ENCODE assay signal across 1 cellular context in genomic region chr9:124852829-124853531, GRCh38.
TF ChIP-seq lines count a peak whose summit lies in the region.

A gene with protein sequence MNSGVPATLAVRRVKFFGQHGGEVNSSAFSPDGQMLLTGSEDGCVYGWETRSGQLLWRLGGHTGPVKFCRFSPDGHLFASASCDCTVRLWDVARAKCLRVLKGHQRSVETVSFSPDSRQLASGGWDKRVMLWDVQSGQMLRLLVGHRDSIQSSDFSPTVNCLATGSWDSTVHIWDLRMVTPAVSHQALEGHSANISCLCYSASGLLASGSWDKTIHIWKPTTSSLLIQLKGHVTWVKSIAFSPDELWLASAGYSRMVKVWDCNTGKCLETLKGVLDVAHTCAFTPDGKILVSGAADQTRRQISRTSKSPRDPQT (plus strand): TSS chr9:124853460. CDS start chr9:124853532, 72 bp downstream.

TF ChIP-seq in K562, 482 proteins besides CTCF, POLR2A, EP300 and RAD21 (continued from another document and continues in another):
- TF ChIP-seq ZNF445 (CRISPR knock-in tag; IDR thresholded peaks at IDR 0.05; ENCODE audit: low read depth) (no peak), ZNF197 (CRISPR knock-in tag; IDR thresholded peaks at IDR 0.05; ENCODE audit: low read depth) (no peak), YBX1 (IDR thresholded peaks at IDR 0.05) (no peak), SPI1 (IDR thresholded peaks at IDR 0.05; ENCODE audit: borderline replicate concordance, low read depth, low read length) (no peak), IRF1 (CRISPR knock-in tag; IDR thresholded peaks at IDR 0.05; ENCODE audit: borderline replicate concordance) (no peak), NR1H2 (CRISPR knock-in tag; IDR thresholded peaks at IDR 0.05) (0 out of 2 replicates have a peak, but pooled peaks have one; percentile 70), SIRT6 (IDR thresholded peaks at IDR 0.05; ENCODE audit: low read depth, low read length) (no peak), DIDO1 (tag; IDR thresholded peaks at IDR 0.05; ENCODE audit: low read depth) (no peak), MBD1 (CRISPR knock-in tag; IDR thresholded peaks at IDR 0.05) (no peak), ZNF507 (tag; conservative IDR thresholded peaks at IDR 0.05) (no peak), PATZ1 (CRISPR knock-in tag; IDR thresholded peaks at IDR 0.05; ENCODE audit: borderline replicate concordance) (no peak), ZNF431 (CRISPR knock-in tag; IDR thresholded peaks at IDR 0.05) (no peak), TCF3 (CRISPR knock-in tag; IDR thresholded peaks at IDR 0.05) (peak; percentile 10), NELFE (IDR thresholded peaks at IDR 0.05; ENCODE audit: insufficient read depth, insufficient read length) (no peak), HIVEP1 (CRISPR knock-in tag; IDR thresholded peaks at IDR 0.05) (no peak), TGIF2 (CRISPR knock-in tag; IDR thresholded peaks at IDR 0.05) (0 out of 2 replicates have a peak, but pooled peaks have one; percentile 37), RUNX1 (IDR thresholded peaks at IDR 0.05; ENCODE audit: low read depth) (no peak), NCOR1 (IDR thresholded peaks at IDR 0.05) (no peak), CEBPZ (IDR thresholded peaks at IDR 0.05; ENCODE audit: borderline replicate concordance, low read depth, low read length) (no peak), ZNF121 (CRISPR knock-in tag; conservative IDR thresholded peaks at IDR 0.05) (no peak), BRCA1 (IDR thresholded peaks at IDR 0.05) (no peak), BRCA1 (CRISPR knock-in tag; IDR thresholded peaks at IDR 0.05) (no peak), MEIS2 (IDR thresholded peaks at IDR 0.05; ENCODE audit: partially characterized antibody) (no peak), SRF (CRISPR knock-in tag; IDR thresholded peaks at IDR 0.05) (peak in 1 of 2 experiments; percentile 23; a peak in 1 of 4 replicates), LARP7 (IDR thresholded peaks at IDR 0.05) (no peak), TEAD1 (CRISPR knock-in tag; IDR thresholded peaks at IDR 0.05) (peak in 1 of 2 experiments; percentile 73; a peak in 2 of 4 replicates), MTF1 (CRISPR knock-in tag; IDR thresholded peaks at IDR 0.05; ENCODE audit: borderline replicate concordance) (0 out of 2 replicates have a peak, but pooled peaks have one; percentile 40), EP400 (IDR thresholded peaks at IDR 0.05) (no peak; the same call in 1 of the 2 replicates), ZNF511 (CRISPR knock-in tag; IDR thresholded peaks at IDR 0.05) (no peak; the same call in 1 of the 2 replicates), DNMT1 (IDR thresholded peaks at IDR 0.05) (no peak), TRIM25 (IDR thresholded peaks at IDR 0.05; ENCODE audit: borderline replicate concordance) (no peak), IRF2 (CRISPR knock-in tag; IDR thresholded peaks at IDR 0.05) (no peak)
- TF ChIP-seq, protein P1, sequence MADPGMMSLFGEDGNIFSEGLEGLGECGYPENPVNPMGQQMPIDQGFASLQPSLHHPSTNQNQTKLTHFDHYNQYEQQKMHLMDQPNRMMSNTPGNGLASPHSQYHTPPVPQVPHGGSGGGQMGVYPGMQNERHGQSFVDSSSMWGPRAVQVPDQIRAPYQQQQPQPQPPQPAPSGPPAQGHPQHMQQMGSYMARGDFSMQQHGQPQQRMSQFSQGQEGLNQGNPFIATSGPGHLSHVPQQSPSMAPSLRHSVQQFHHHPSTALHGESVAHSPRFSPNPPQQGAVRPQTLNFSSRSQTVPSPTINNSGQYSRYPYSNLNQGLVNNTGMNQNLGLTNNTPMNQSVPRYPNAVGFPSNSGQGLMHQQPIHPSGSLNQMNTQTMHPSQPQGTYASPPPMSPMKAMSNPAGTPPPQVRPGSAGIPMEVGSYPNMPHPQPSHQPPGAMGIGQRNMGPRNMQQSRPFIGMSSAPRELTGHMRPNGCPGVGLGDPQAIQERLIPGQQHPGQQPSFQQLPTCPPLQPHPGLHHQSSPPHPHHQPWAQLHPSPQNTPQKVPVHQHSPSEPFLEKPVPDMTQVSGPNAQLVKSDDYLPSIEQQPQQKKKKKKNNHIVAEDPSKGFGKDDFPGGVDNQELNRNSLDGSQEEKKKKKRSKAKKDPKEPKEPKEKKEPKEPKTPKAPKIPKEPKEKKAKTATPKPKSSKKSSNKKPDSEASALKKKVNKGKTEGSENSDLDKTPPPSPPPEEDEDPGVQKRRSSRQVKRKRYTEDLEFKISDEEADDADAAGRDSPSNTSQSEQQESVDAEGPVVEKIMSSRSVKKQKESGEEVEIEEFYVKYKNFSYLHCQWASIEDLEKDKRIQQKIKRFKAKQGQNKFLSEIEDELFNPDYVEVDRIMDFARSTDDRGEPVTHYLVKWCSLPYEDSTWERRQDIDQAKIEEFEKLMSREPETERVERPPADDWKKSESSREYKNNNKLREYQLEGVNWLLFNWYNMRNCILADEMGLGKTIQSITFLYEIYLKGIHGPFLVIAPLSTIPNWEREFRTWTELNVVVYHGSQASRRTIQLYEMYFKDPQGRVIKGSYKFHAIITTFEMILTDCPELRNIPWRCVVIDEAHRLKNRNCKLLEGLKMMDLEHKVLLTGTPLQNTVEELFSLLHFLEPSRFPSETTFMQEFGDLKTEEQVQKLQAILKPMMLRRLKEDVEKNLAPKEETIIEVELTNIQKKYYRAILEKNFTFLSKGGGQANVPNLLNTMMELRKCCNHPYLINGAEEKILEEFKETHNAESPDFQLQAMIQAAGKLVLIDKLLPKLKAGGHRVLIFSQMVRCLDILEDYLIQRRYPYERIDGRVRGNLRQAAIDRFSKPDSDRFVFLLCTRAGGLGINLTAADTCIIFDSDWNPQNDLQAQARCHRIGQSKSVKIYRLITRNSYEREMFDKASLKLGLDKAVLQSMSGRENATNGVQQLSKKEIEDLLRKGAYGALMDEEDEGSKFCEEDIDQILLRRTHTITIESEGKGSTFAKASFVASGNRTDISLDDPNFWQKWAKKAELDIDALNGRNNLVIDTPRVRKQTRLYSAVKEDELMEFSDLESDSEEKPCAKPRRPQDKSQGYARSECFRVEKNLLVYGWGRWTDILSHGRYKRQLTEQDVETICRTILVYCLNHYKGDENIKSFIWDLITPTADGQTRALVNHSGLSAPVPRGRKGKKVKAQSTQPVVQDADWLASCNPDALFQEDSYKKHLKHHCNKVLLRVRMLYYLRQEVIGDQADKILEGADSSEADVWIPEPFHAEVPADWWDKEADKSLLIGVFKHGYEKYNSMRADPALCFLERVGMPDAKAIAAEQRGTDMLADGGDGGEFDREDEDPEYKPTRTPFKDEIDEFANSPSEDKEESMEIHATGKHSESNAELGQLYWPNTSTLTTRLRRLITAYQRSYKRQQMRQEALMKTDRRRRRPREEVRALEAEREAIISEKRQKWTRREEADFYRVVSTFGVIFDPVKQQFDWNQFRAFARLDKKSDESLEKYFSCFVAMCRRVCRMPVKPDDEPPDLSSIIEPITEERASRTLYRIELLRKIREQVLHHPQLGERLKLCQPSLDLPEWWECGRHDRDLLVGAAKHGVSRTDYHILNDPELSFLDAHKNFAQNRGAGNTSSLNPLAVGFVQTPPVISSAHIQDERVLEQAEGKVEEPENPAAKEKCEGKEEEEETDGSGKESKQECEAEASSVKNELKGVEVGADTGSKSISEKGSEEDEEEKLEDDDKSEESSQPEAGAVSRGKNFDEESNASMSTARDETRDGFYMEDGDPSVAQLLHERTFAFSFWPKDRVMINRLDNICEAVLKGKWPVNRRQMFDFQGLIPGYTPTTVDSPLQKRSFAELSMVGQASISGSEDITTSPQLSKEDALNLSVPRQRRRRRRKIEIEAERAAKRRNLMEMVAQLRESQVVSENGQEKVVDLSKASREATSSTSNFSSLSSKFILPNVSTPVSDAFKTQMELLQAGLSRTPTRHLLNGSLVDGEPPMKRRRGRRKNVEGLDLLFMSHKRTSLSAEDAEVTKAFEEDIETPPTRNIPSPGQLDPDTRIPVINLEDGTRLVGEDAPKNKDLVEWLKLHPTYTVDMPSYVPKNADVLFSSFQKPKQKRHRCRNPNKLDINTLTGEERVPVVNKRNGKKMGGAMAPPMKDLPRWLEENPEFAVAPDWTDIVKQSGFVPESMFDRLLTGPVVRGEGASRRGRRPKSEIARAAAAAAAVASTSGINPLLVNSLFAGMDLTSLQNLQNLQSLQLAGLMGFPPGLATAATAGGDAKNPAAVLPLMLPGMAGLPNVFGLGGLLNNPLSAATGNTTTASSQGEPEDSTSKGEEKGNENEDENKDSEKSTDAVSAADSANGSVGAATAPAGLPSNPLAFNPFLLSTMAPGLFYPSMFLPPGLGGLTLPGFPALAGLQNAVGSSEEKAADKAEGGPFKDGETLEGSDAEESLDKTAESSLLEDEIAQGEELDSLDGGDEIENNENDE (IDR thresholded peaks at IDR 0.05; ENCODE audit: low read depth, low read length): no peak
